36 cellular contexts compared by ENCODE assay signal in genomic region chr1:87928623-87929022, GRCh38.
"Had no signal": no experiment of that assay in that cellular context is flagged by ENCODE, and none has a peak within 500 bp of the region (broad histone marks: within the 10 kb centered on the region; RNA-seq: fewer than 3 reads in every experiment).

No MANE protein-coding gene starts in this region.

- H3K4me3 ChIP-seq: adrenal gland, body of pancreas, breast epithelium, MG63, Peyer's patch, SJSA1 had no signal

- H3K4me3 Mint-ChIP-seq: activated CD4-positive, alpha-beta T cell treated with anti-CD3 and anti-CD28 coated beads, Interleukin-2, amount 10 ng/mL, durations not matched to agents 24 days and 14 days; activated CD8-positive, alpha-beta T cell treated with anti-CD3 and anti-CD28 coated beads, Interleukin-2, amount 10 ng/mL, durations not matched to agents 7 days and 5 days; activated naive CD4-positive, alpha-beta T cell treated with anti-CD3 and anti-CD28 coated beads for 36 hours; activated T-cell treated with anti-CD3 and anti-CD28 coated beads, Interleukin-2, amount 50 U/mL, for 4 hours; activated T-helper 1 cell treated with anti-CD3 and anti-CD28 coated beads, Interleukin-12 subunit alpha, Interleukin-12 subunit beta, Interleukin-2, Interleukin-4 antibody, amounts not matched to agents 30 ng/mL and 10 ng/mL and 1 ng/mL, durations not matched to agents 14 hours and 24 hours and 36 hours; T-cell had no signal

- H3K27ac ChIP-seq: adrenal gland, body of pancreas, breast epithelium, SJSA1, WERI-Rb-1 had no signal

- ATAC-seq: activated CD8-positive, alpha-beta T cell treated with anti-CD3 and anti-CD28 coated beads, Interleukin-2, amount 10 ng/mL, durations not matched to agents 7 days and 5 days; activated naive CD4-positive, alpha-beta T cell treated with anti-CD3 and anti-CD28 coated beads, Interleukin-2, amount 50 U/mL, for 72 hours; activated T-cell treated with anti-CD3 and anti-CD28 coated beads, Interleukin-2, amount 50 U/mL, for 4 hours; body of pancreas; PC-3; T-cell had no signal

- H3K4me1 Mint-ChIP-seq: activated CD4-positive, alpha-beta T cell treated with anti-CD3 and anti-CD28 coated beads, Interleukin-2, amount 10 ng/mL, durations not matched to agents 24 days and 14 days; T-cell had no signal

- H3K36me3 Mint-ChIP-seq: T-cell had no signal

- H3K4me1 ChIP-seq: adrenal gland, body of pancreas, breast epithelium, SJSA1 had no signal

- H3K27me3 Mint-ChIP-seq: activated CD4-positive, alpha-beta T cell treated with anti-CD3 and anti-CD28 coated beads, Interleukin-2, amount 10 ng/mL, durations not matched to agents 24 days and 14 days; T-cell had no signal

- H3K27ac Mint-ChIP-seq: activated CD4-positive, alpha-beta T cell treated with anti-CD3 and anti-CD28 coated beads, Interleukin-2, amount 10 ng/mL, durations not matched to agents 24 days and 14 days; activated CD8-positive, alpha-beta T cell treated with anti-CD3 and anti-CD28 coated beads, Interleukin-2, amount 10 ng/mL, durations not matched to agents 7 days and 5 days; activated naive CD4-positive, alpha-beta T cell treated with anti-CD3 and anti-CD28 coated beads for 36 hours; activated naive CD4-positive, alpha-beta T cell treated with anti-CD3 and anti-CD28 coated beads, Interleukin-2, amount 50 U/mL, for 72 hours; activated T-helper 1 cell treated with anti-CD3 and anti-CD28 coated beads, Interleukin-12 subunit alpha, Interleukin-12 subunit beta, Interleukin-2, Interleukin-4 antibody, amounts not matched to agents 30 ng/mL and 10 ng/mL and 1 ng/mL, durations not matched to agents 14 hours and 24 hours and 36 hours; T-cell had no signal

- DNase-seq: activated CD4-positive, alpha-beta T cell treated with anti-CD3 and anti-CD28 coated beads, Interleukin-2, amount 10 ng/mL, durations not matched to agents 24 days and 14 days; activated CD4-positive, alpha-beta T cell treated with anti-CD3 and anti-CD28 coated beads, Interleukin-2, amount 50 U/mL, for 4 hours; activated CD4-positive, CD25-positive, alpha-beta regulatory T cell; activated CD8-positive, alpha-beta T cell treated with anti-CD3 and anti-CD28 coated beads, Interleukin-2, amount 10 ng/mL, durations not matched to agents 7 days and 5 days; activated gamma-delta T cell treated with Interleukin-2 at 50 U/mL for 16 hours; activated naive CD4-positive, alpha-beta T cell treated with anti-CD3 and anti-CD28 coated beads for 36 hours; activated T-cell treated with anti-CD3 and anti-CD28 coated beads, Interleukin-2, amount 50 U/mL, for 4 hours; adrenal gland; body of pancreas; Kasumi-1; KG1; MG63; NCI-H1048; NCI-H1105 treated with DMSO at 0.1 percent for 48 hours; NCI-H1436; NCI-H1694; NCI-H1930; NCI-H2081 treated with DMSO at 0.1 percent for 48 hours; NCI-H226; NCI-H524 treated with DMSO at 0.1 percent for 48 hours; NCI-H748 treated with DMSO at 0.1 percent for 48 hours; NK-92 treated with Interleukin-12 subunit alpha and Interleukin-12 subunit beta, amount 100 ng/mL, for 24 hours; PC-3; Peyer's patch; RPMI8226; SHP77 treated with DMSO at 0.1 percent for 48 hours; SK-N-SH; T-cell; T-helper 2 cell; T1000; WERI-Rb-1 had no signal

- H3K4me2 ChIP-seq: SK-N-SH had no signal

- FAIRE-seq: astrocyte had no signal

- H3K9me3 ChIP-seq: adrenal gland, body of pancreas, Peyer's patch, SJSA1 had no signal
